8 cellular contexts compared by ENCODE assay signal in genomic region chr13:20118268-20119140, GRCh38. TPM values are rescaled to one million over a fixed set of nuclear protein-coding genes. Genes with fewer than 3 reads are reported as not detected.
A peak's percentile ranks its signal among the peaks of the same experiment; 100 is the strongest.
DNase-seq lines count a peak whose midpoint lies in the region; ATAC-seq and TF ChIP-seq lines count a peak whose summit lies in the region.

No MANE protein-coding gene starts in this region.

- in situ Hi-C loops in mammary epithelial cell (cut with MboI; ENCODE audit: low sequenced_read_pairs in 2 of 2) (no loop called here), KBM-7 (cut with MboI; ENCODE audit: low pct_unique_long_range_greater_than_20kb, low sequenced_read_pairs) (no loop called here)

- peak; percentile 33 for TF ChIP-seq CTCF in DOHH2 (IDR thresholded peaks at IDR 0.05; ENCODE audit: low read depth, low read length, poor library complexity, severe bottlenecking)
- TF ChIP-seq CTCF in HEK293 (tag by site-specific recombination; IDR thresholded peaks at IDR 0.05), result no peak; the same call in 1 of the 2 replicates
- TF ChIP-seq CTCF in mammary epithelial cell (conservative IDR thresholded peaks at IDR 0.05 in 1 of 2, IDR thresholded peaks at IDR 0.05 in 1 of 2; ENCODE audit: extremely low read depth in 1 of 2, insufficient read depth in 1 of 2, low read depth in 1 of 2, low read length in 2 of 2), result no peak

- DNase-seq in T-cell (peak in 20 of 34 experiments; percentile 9 to 59 (median 30)), mammary epithelial cell (no peak), islet precursor cell (peak; percentile 82), KBM-7 (no peak)
- DNase-seq in stimulated activated CD4-positive, alpha-beta T cell treated with anti-CD3 and anti-CD28 coated beads, Interleukin-1b, Interleukin-23, amount 100 ng/mL, for 4 hours (ENCODE audit: low read depth in 2 of 2), result peak; percentile 38

- H3K4me1 Mint-ChIP-seq in T-cell, result peaks cover 18 to 23% (median 22%) of the 10 kb centered on the region in 3 donors

- dilution Hi-C loops in mammary epithelial cell (cut with HindIII; ENCODE audit: low sequenced_read_pairs), result no loop called here

- H4K20me1 ChIP-seq in DOHH2 (ENCODE audit: control insufficient read depth, insufficient read depth, low read depth, low read length) (no peaks in the 10 kb centered on the region), mammary epithelial cell (ENCODE audit: insufficient read depth, low read length) (no peaks in the 10 kb centered on the region)

- CTCF ChIA-PET in HEK293 (lab: Yijun Ruan, JAX) (interaction anchor here (0.6 to 0.8 kb wide), 3 partner anchors 44 to 150 kb away, joined by 3 read pairs; no protein-coding TSS in a partner anchor), T-cell (lab: Charles Lee) (interaction anchor here (0.6 to 1.1 kb wide), 4 partner anchors 9 to 481 kb away, joined by 3 to 5 read pairs (median 3); no protein-coding TSS in a partner anchor), mammary epithelial cell (lab: Charles Lee; ENCODE audit: low non-redundant PET) (no interaction called here)

- H3K27me3 ChIP-seq in DOHH2 (ENCODE audit: control insufficient read depth, low read length), result peaks cover 10% of the 10 kb centered on the region; the same call in 1 of the 2 replicates
- H3K27me3 ChIP-seq in mammary epithelial cell (ENCODE audit: insufficient read depth, low read length), result no peaks in the 10 kb centered on the region

- intact Hi-C loops in mammary epithelial cell (cut with micrococcal nuclease), result no loop called here

- H3K27ac ChIP-seq in DOHH2 (ENCODE audit: low read depth, low read length) (no peak overlapping the region), HEK293 (ENCODE audit: extremely low read depth, low read depth, low read length) (peak overlapping the region; percentile 66), mammary epithelial cell (ENCODE audit: insufficient read depth, low read depth, low read length) (no peak overlapping the region)

- H3K79me2 ChIP-seq in DOHH2 (ENCODE audit: control insufficient read depth, low read length) (no peaks in the 10 kb centered on the region), mammary epithelial cell (ENCODE audit: insufficient read depth, low read length) (no peaks in the 10 kb centered on the region)

- H3K9me3 ChIP-seq in DOHH2 (ENCODE audit: control insufficient read depth, insufficient read depth, low read length), result no peaks in the 10 kb centered on the region
- H3K9me3 ChIP-seq in HEK293 (ENCODE audit: control insufficient read depth, insufficient read depth, low read depth, low read length), result no peaks in the 10 kb centered on the region
- no peaks in the 10 kb centered on the region for H3K9me3 ChIP-seq in mammary epithelial cell (replicated peaks; ENCODE audit: insufficient read depth, low read length)

- no peaks in the 10 kb centered on the region for H3F3A ChIP-seq in DOHH2 (ENCODE audit: control insufficient read depth, insufficient read depth)

- H3K4me2 ChIP-seq in DOHH2 (ENCODE audit: low read length) (peak overlapping the region; percentile 83), mammary epithelial cell (ENCODE audit: insufficient read depth, low read depth, low read length) (peak overlapping the region; percentile 88)

- H3K9me2 ChIP-seq in DOHH2 (replicated peaks; ENCODE audit: control insufficient read depth, low read length), result no peaks in the 10 kb centered on the region

- 18% methylated on average over 4 of the region's 55 CpGs for WGBS in mammary epithelial cell (ENCODE audit: low coverage, missing lambda C conversion rate)

- H3K36me3 Mint-ChIP-seq in T-cell, result no peaks in the 10 kb centered on the region

- H3K9ac ChIP-seq in mammary epithelial cell (ENCODE audit: insufficient read depth, low read length), result no peak overlapping the region

- ATAC-seq in T-cell (replicated peaks in 1 of 4) (peak; percentile 41 to 53 (median 47)), HG03139 (IDR thresholded peaks at IDR 0.05; ENCODE audit: unreplicated experiment) (no peak)

- POLR2A ChIA-PET in HEK293 (lab: Yijun Ruan, JAX) (interaction anchor here (0.6 to 2.4 kb wide), 3 partner anchors 9 to 336 kb away, joined by 3 to 10 read pairs (median 3); partner anchors contain the start of gene PSPC1), T-cell (lab: Charles Lee) (interaction anchor here in 1 of 2 donors (0.7 kb wide), 1 partner anchor 40 kb away, joined by 10 read pairs; no protein-coding TSS in a partner anchor)

- no TSS peak for BruUV-seq in mammary epithelial cell (replicated peaks; lab: Mats Ljungman, UMichigan)

- no peaks in the 10 kb centered on the region for H3K36me3 ChIP-seq in DOHH2 (ENCODE audit: control insufficient read depth, low read length)
- no peaks in the 10 kb centered on the region for H3K36me3 ChIP-seq in HEK293 (ENCODE audit: control insufficient read depth in 2 of 2, insufficient read depth in 1 of 2, low read length in 2 of 2)
- H3K36me3 ChIP-seq in mammary epithelial cell (ENCODE audit: insufficient read depth, low read length), result no peaks in the 10 kb centered on the region

- H3K4me3 ChIP-seq in DOHH2 (ENCODE audit: low read length), result peak overlapping the region; percentile 79
- peak overlapping the region; percentile 32 for H3K4me3 ChIP-seq in HEK293 (ENCODE audit: low read depth, low read length)
- peak overlapping the region; percentile 29 to 48 (median 44) for H3K4me3 ChIP-seq in mammary epithelial cell (replicated peaks in 1 of 3; ENCODE audit: insufficient read depth in 1 of 3, low read depth in 2 of 3, low read length in 3 of 3)

- peak overlapping the region; percentile 85 to 91 for H3K27ac Mint-ChIP-seq in T-cell

- peaks cover 0 to 7% of the 10 kb centered on the region in 2 donors for H3K27me3 Mint-ChIP-seq in T-cell

- H3K9me3 Mint-ChIP-seq in T-cell, result no peaks in the 10 kb centered on the region

- peaks cover 14% of the 10 kb centered on the region; the same call in 1 of the 2 replicates for H3K4me1 ChIP-seq in DOHH2 (ENCODE audit: control insufficient read depth, low read length)
- H3K4me1 ChIP-seq in HEK293 (ENCODE audit: control insufficient read depth, insufficient read depth, low read length), result no peaks in the 10 kb centered on the region
- peaks cover 6% of the 10 kb centered on the region for H3K4me1 ChIP-seq in mammary epithelial cell (ENCODE audit: insufficient read depth, low read length)

- peak overlapping the region; percentile 82 to 91 (median 87) for H3K4me3 Mint-ChIP-seq in T-cell

- peak overlapping the region; percentile 93 for H2AFZ ChIP-seq in mammary epithelial cell (ENCODE audit: low read depth, low read length)

TF ChIP-seq in HEK293, 187 proteins besides CTCF, POLR2A, EP300 and RAD21 (continues in another document):
- TF ChIP-seq ZNF654 (tag by site-specific recombination; IDR thresholded peaks at IDR 0.05; ENCODE audit: low read depth) (no peak), ZBTB26 (tag by site-specific recombination; optimal IDR thresholded peaks at IDR 0.05) (peak; percentile 17), KLF1 (tag by site-specific recombination; IDR thresholded peaks at IDR 0.05) (peak; percentile 28; the same call in 1 of the 2 replicates), ZNF404 (tag by site-specific recombination; IDR thresholded peaks at IDR 0.05) (no peak), ZSCAN23 (tag by site-specific recombination; IDR thresholded peaks at IDR 0.05) (no peak), ZNF157 (tag by site-specific recombination; IDR thresholded peaks at IDR 0.05) (no peak), ZNF561 (tag by site-specific recombination; IDR thresholded peaks at IDR 0.05; ENCODE audit: borderline replicate concordance) (peak; percentile 61; the same call in 1 of the 2 replicates), ZNF324 (tag by site-specific recombination; IDR thresholded peaks at IDR 0.05) (0 out of 2 replicates have a peak, but pooled peaks have one; percentile 23), ZNF692 (tag by site-specific recombination; IDR thresholded peaks at IDR 0.05) (0 out of 2 replicates have a peak, but pooled peaks have one; percentile 40), TRIM28 (IDR thresholded peaks at IDR 0.05; ENCODE audit: borderline replicate concordance, low read length) (no peak), ZBTB48 (tag by site-specific recombination; IDR thresholded peaks at IDR 0.05) (peak; percentile 92)

RNA-seq across cellular contexts. Expression of gene GJA3, which starts 42.3 kb away (rescaled TPM):
- under 1 TPM; 0.10 to 0.93 (median 0.42) TPM for total RNA-seq in T-cell
- total RNA-seq in mammary epithelial cell, result 1 to 10 TPM; 2.8 to 4.2 TPM
- 1.3 TPM for polyA plus RNA-seq in mammary epithelial cell
- polyA minus RNA-seq in mammary epithelial cell, result 3.2 TPM

Comparison
In these comparisons a context has a peak if more than half of its experiments do, and no peak if none do; other contexts are left out.
1. DNase-seq: peak in T-cell (20 of 34), islet precursor cell (single experiment) and stimulated activated CD4-positive, alpha-beta T cell treated with anti-CD3 and anti-CD28 coated beads, Interleukin-1b, Interleukin-23, amount 100 ng/mL, for 4 hours (2 of 2); none in mammary epithelial cell (single experiment) and KBM-7 (single experiment).
2. Peak in every context shown above with its lines, with median percentiles within 50 percentile points of each other: H3K4me3 ChIP-seq.